Comparison of ENCODE assay signal across 21 cellular contexts in genomic region chr4:127000846-127001245, GRCh38.
A peak's percentile ranks its signal among the peaks of the same experiment; 100 is the strongest.
DNase-seq lines count a peak whose midpoint lies in the region; ATAC-seq, FAIRE-seq and TF ChIP-seq lines count a peak whose summit lies in the region.
"Had no signal": no experiment of that assay in that cellular context is flagged by ENCODE, and none has a peak within 500 bp of the region (broad histone marks: within the 10 kb centered on the region; RNA-seq: fewer than 3 reads in every experiment).

No MANE protein-coding gene starts in this region.

- H3K9me3 ChIP-seq in CD8-positive, alpha-beta T cell (ENCODE audit: low read length): no peaks in the 10 kb centered on the region
- no peaks in the 10 kb centered on the region for H3K9me3 ChIP-seq in right cardiac atrium (ENCODE audit: control insufficient read depth, low read length)
- H3K9me3 ChIP-seq: A549, Caco-2 had no signal

- no peak overlapping the region for H3K4me3 Mint-ChIP-seq in CD8-positive, alpha-beta T cell
- no peak overlapping the region for H3K4me3 Mint-ChIP-seq in chondrocyte (ENCODE audit: unreplicated experiment)
- H3K4me3 Mint-ChIP-seq: CD4-positive, alpha-beta memory T cell; GM23338; H9 had no signal

- intact Hi-C loops in CD8-positive, alpha-beta T cell (cut with DNase I, micrococcal nuclease): no loop called here
- intact Hi-C loops in right cardiac atrium (cut with DNase I): no loop called here

- H3K36me3 ChIP-seq in CD8-positive, alpha-beta T cell (ENCODE audit: insufficient read depth, low read length): no peaks in the 10 kb centered on the region

- WGBS in right cardiac atrium: 92% methylated on average over 2 of the region's 2 CpGs

- no peaks in the 10 kb centered on the region for H3K27me3 ChIP-seq in CD8-positive, alpha-beta T cell (ENCODE audit: insufficient read depth, low read length)
- no peaks in the 10 kb centered on the region for H3K27me3 ChIP-seq in right cardiac atrium (ENCODE audit: control insufficient read depth, insufficient read depth)

- H3K27me3 Mint-ChIP-seq in CD8-positive, alpha-beta T cell (ENCODE audit: low read depth): no peaks in the 10 kb centered on the region
- no peaks in the 10 kb centered on the region for H3K27me3 Mint-ChIP-seq in chondrocyte (ENCODE audit: low read depth)
- H3K27me3 Mint-ChIP-seq: CD4-positive, alpha-beta memory T cell had no signal

- DNase-seq in AG08395 (ENCODE audit: low spot score): peak; percentile 16
- DNase-seq in GM04503 (ENCODE audit: low read depth): peak; percentile 39
- peak; percentile 34 for DNase-seq in myocyte (ENCODE audit: low read depth)
- no peak for DNase-seq in NCI-H446 (lab: John Stamatoyannopoulos, UW)
- no peak for DNase-seq in CD8-positive, alpha-beta T cell
- DNase-seq in chondrocyte (ENCODE audit: low spot score): no peak
- DNase-seq in right cardiac atrium: no peak
- DNase-seq: 8988T; C1 segment of cervical spinal cord; Caco-2; CD4-positive, alpha-beta memory T cell; DMS153; DND-41; H9 had no signal

- H3K36me3 Mint-ChIP-seq in CD8-positive, alpha-beta T cell: no peaks in the 10 kb centered on the region
- H3K36me3 Mint-ChIP-seq in chondrocyte (ENCODE audit: low read depth): no peaks in the 10 kb centered on the region
- H3K36me3 Mint-ChIP-seq: CD4-positive, alpha-beta memory T cell had no signal

- FAIRE-seq in endometrium (lab: Jason Lieb, UNC): peak; percentile 99
- FAIRE-seq: A549, G401.6, GM12878, GM18507 had no signal

- POLR2A ChIA-PET in CD8-positive, alpha-beta T cell (lab: Charles Lee): no interaction called here

- TF ChIP-seq CTCF in CD8-positive, alpha-beta T cell (IDR thresholded peaks at IDR 0.05): no peak
- TF ChIP-seq CTCF in chondrocyte (IDR thresholded peaks at IDR 0.05): no peak

- H3K9me3 Mint-ChIP-seq in CD8-positive, alpha-beta T cell: peaks cover 4% of the 10 kb centered on the region
- H3K9me3 Mint-ChIP-seq in chondrocyte (ENCODE audit: low read depth): no peaks in the 10 kb centered on the region
- H3K9me3 Mint-ChIP-seq: GM23338, H9 had no signal

- H3K4me1 ChIP-seq in CD8-positive, alpha-beta T cell (ENCODE audit: insufficient read depth, low read length): no peaks in the 10 kb centered on the region
- no peaks in the 10 kb centered on the region for H3K4me1 ChIP-seq in right cardiac atrium (ENCODE audit: control insufficient read depth, insufficient read depth, low read length)
- H3K4me1 ChIP-seq: A549, Caco-2 had no signal

- no peak overlapping the region for H3K4me3 ChIP-seq in CD8-positive, alpha-beta T cell (ENCODE audit: low read depth, low read length)
- no peak overlapping the region for H3K4me3 ChIP-seq in right cardiac atrium (ENCODE audit: low read length)
- H3K4me3 ChIP-seq: A549, GM12878, GM23338 had no signal

- no peak for ATAC-seq in CD8-positive, alpha-beta T cell
- no peak for ATAC-seq in right cardiac atrium
- ATAC-seq: A549, GM12878, GM23338, HCT116 had no signal

- H3K27ac Mint-ChIP-seq in CD8-positive, alpha-beta T cell: no peak overlapping the region
- no peak overlapping the region for H3K27ac Mint-ChIP-seq in chondrocyte (ENCODE audit: unreplicated experiment)
- H3K27ac Mint-ChIP-seq: CD4-positive, alpha-beta memory T cell; GM23338; H9 had no signal

- no peaks in the 10 kb centered on the region for H3K4me1 Mint-ChIP-seq in CD8-positive, alpha-beta T cell (ENCODE audit: low read depth)
- peaks cover 3% of the 10 kb centered on the region for H3K4me1 Mint-ChIP-seq in chondrocyte (ENCODE audit: low read depth)
- H3K4me1 Mint-ChIP-seq: CD4-positive, alpha-beta memory T cell; GM23338; H9 had no signal

- no peak overlapping the region for H3K27ac ChIP-seq in CD8-positive, alpha-beta T cell (ENCODE audit: low read depth, low read length)
- H3K27ac ChIP-seq in right cardiac atrium (ENCODE audit: low read length): no peak overlapping the region
- H3K27ac ChIP-seq: A549 had no signal

- CTCF ChIA-PET in CD8-positive, alpha-beta T cell (lab: Charles Lee): no interaction called here

Comparison
In these comparisons a context has a peak if more than half of its experiments do, and no peak if none do; other contexts are left out.
1. DNase-seq: peak in AG08395 (single experiment), GM04503 (single experiment) and myocyte (single experiment); none in NCI-H446 (0 of 2), CD8-positive, alpha-beta T cell (0 of 7), chondrocyte (single experiment) and right cardiac atrium (0 of 3).